In genomic region chr2:3162442-3163077, GRCh38 we compare ENCODE assay signal across 21 cellular contexts.
"Had no signal": no experiment of that assay in that cellular context is flagged by ENCODE, and none has a peak within 500 bp of the region (broad histone marks: within the 10 kb centered on the region; RNA-seq: fewer than 3 reads in every experiment).

No MANE protein-coding gene starts in this region.

- H3K36me3 ChIP-seq: SJSA1 had no signal

- FAIRE-seq: HTR-8/SVneo, RCC 7860 had no signal

- H3K9me3 ChIP-seq: SJSA1 had no signal

- H3K4me3 ChIP-seq: SJSA1, SK-N-MC had no signal

- H3K27me3 ChIP-seq: SJSA1 had no signal

- H3K27ac ChIP-seq: HL-60, SJSA1, SK-N-MC had no signal

- DNase-seq: KBM-7, MV-4-11, NCI-H1048, NCI-H1105, NCI-H1436 treated with DMSO at 0.1 percent for 48 hours, NCI-H1694, NCI-H187 treated with DMSO at 0.1 percent for 48 hours, NCI-H2029 treated with DMSO at 0.1 percent for 48 hours, NCI-H2171 treated with DMSO at 0.1 percent for 48 hours, NCI-H345, NCI-H446 treated with DMSO at 0.1 percent for 48 hours, NCI-H510A treated with DMSO at 0.1 percent for 48 hours, NCI-H526, Right ventricle myocardium superior, RPMI8226, SIG-M5 had no signal

- H3K4me1 ChIP-seq: SJSA1 had no signal
